ENCODE assay signal across 8 cellular contexts in the genomic region with DNA sequence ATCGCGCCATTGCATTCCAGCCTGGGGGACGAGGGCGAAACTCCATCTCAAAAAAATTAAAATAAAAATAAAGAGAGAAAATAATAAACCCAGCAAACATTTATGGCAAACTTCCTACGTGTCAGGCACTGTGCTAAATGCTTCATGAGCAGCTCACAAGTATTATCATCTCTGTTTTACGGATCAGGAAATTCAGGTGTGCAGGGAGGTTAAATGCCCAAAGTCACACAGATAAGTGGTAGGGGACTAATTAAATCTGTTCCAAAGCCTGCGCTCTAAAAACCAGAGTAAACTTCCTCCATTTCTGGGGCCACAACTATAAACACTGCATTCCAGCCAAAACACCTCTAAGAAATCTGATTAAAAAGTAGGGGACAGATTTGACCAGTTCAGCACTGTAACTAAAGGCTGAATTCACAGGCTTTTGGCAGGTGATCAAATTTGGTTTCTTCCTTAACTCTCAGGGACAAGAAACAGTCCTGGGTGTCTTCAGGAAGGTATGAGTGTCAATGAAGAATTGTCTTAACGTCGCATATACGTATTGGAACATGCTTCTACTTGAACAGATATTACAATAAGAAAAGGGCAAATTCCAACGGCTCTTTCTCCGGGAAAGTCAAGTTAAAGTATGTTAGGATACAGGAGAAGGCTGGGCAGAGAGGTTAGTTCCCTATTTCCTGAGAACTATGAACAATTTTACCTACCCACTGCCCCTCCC.
DNase-seq lines count a peak whose midpoint lies in the region; ATAC-seq, FAIRE-seq and TF ChIP-seq lines count a peak whose summit lies in the region.

No MANE protein-coding gene starts in this region.

- DNase-seq in CD1c-positive myeloid dendritic cell (ENCODE audit: extremely low spot score) (peak; percentile 45), H54 (ENCODE audit: insufficient read length, low spot score) (peak; percentile 9), foreskin fibroblast (peak in 1 of 2 donors; percentile 17), NCI-H2107 (lab: John Stamatoyannopoulos, UW) (no peak), NCI-H1048 (lab: John Stamatoyannopoulos, UW) (no peak)

- no peaks in the 10 kb centered on the region for H3K36me3 ChIP-seq in parathyroid adenoma (ENCODE audit: control insufficient read depth, insufficient read depth, low read length)

- H3K4me2 ChIP-seq in parathyroid adenoma (ENCODE audit: low read length): peak overlapping the region; percentile 90

- no peak for TF ChIP-seq CTCF in VCaP (conservative IDR thresholded peaks at IDR 0.05)
- no peak for TF ChIP-seq CTCF in foreskin fibroblast (IDR thresholded peaks at IDR 0.05; ENCODE audit: low read depth, low read length)
- TF ChIP-seq CTCF in parathyroid adenoma (IDR thresholded peaks at IDR 0.05): no peak

- peak overlapping the region; percentile 70 to 87 for H3K4me3 ChIP-seq in foreskin fibroblast (ENCODE audit: low read depth in 1 of 2, low read length in 2 of 2)
- H3K4me3 ChIP-seq in parathyroid adenoma (ENCODE audit: low read depth, low read length): peak overlapping the region; percentile 94

- no peaks in the 10 kb centered on the region for H3K9me3 ChIP-seq in parathyroid adenoma (ENCODE audit: control insufficient read depth, low read length)

- no peak for TF ChIP-seq POLR2A in H54 (IDR thresholded peaks at IDR 0.05; ENCODE audit: low read depth, low read length)

- H3K9ac ChIP-seq in parathyroid adenoma: peak overlapping the region; percentile 57

- no peak for FAIRE-seq in H54 (lab: Jason Lieb, UNC)

- H3K79me2 ChIP-seq in parathyroid adenoma: peaks cover 15% of the 10 kb centered on the region

- peaks cover 2% of the 10 kb centered on the region for H3K4me1 ChIP-seq in parathyroid adenoma

- peak overlapping the region; percentile 97 for H3K27ac ChIP-seq in VCaP
- peak overlapping the region; percentile 91 for H3K27ac ChIP-seq in parathyroid adenoma

- ATAC-seq in GM19023 (IDR thresholded peaks at IDR 0.05; ENCODE audit: unreplicated experiment): no peak

- peak overlapping the region; percentile 92 for H2AFZ ChIP-seq in parathyroid adenoma

- H3K27me3 ChIP-seq in parathyroid adenoma (ENCODE audit: control insufficient read depth, insufficient read depth, low read length): no peaks in the 10 kb centered on the region

Comparison
In these comparisons a context has a peak if more than half of its experiments do, and no peak if none do; other contexts are left out.
1. DNase-seq: peak in CD1c-positive myeloid dendritic cell (single experiment) and H54 (single experiment); none in NCI-H2107 (single experiment) and NCI-H1048 (single experiment).